ENCODE assay signal across 8 cellular contexts in genomic region chr20:52610749-52611148, GRCh38.
"Had no signal": no experiment of that assay in that cellular context is flagged by ENCODE, and none has a peak within 500 bp of the region (broad histone marks: within the 10 kb centered on the region; RNA-seq: fewer than 3 reads in every experiment).

No MANE protein-coding gene starts in this region.

- H3K4me1 ChIP-seq: HAP-1 had no signal

- H3K9ac ChIP-seq: KMS-11 had no signal

- H3K36me3 ChIP-seq: HAP-1 had no signal

- H3K4me2 ChIP-seq: GM23338, KMS-11 had no signal

- ATAC-seq: GM23338, HCT116 had no signal

- H3K27ac ChIP-seq: KMS-11 had no signal

- H3K27ac Mint-ChIP-seq: GM23338 had no signal

- DNase-seq: H7, IMR-90, Karpas-422, KBM-7 had no signal

- H2AFZ ChIP-seq: GM23338 had no signal

- H3K4me3 Mint-ChIP-seq: GM23338 had no signal

- H3K9me3 Mint-ChIP-seq: GM23338 had no signal

- H3K9me3 ChIP-seq: HAP-1 had no signal

- H3K4me3 ChIP-seq: GM23338, HAP-1 had no signal
